ENCODE assay signal across 10 cellular contexts in the genomic region with DNA sequence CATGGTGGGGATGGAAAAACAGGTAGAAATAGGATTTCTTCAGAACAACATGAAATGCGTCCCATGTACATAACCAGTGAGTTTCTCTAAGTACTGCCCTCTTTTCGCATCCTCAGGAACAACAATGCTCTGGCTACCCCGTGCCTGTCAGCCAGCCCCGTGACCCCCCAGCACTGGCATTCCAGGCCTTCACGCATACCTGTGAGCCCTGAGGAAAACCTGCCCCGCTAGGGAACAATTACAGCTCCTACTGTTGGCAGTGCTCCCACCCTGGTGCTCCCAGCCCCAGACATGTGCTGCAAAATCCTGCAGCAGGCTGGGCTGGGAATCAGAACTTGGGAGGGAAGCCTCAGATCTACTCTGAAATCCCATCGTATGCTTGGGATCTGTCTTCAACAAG. TPM values are rescaled to one million over a fixed set of nuclear protein-coding genes. Genes with fewer than 3 reads are reported as not detected.
DNase-seq lines count a peak whose midpoint lies in the region; ATAC-seq, FAIRE-seq and TF ChIP-seq lines count a peak whose summit lies in the region.
"Had no signal": no experiment of that assay in that cellular context is flagged by ENCODE, and none has a peak within 500 bp of the region (broad histone marks: within the 10 kb centered on the region; RNA-seq: fewer than 3 reads in every experiment).

No MANE protein-coding gene starts in this region.

- no peak for FAIRE-seq in A549 (lab: Jason Lieb, UNC)

- no peak for TF ChIP-seq POLR2A in A549 (IDR thresholded peaks at IDR 0.05; ENCODE audit: low read length)

- H3K27me3 ChIP-seq in MG63, result no peaks in the 10 kb centered on the region

- no peaks in the 10 kb centered on the region for H3K9me3 Mint-ChIP-seq in chondrocyte (ENCODE audit: low read depth)
- no peaks in the 10 kb centered on the region for H3K9me3 Mint-ChIP-seq in naive B cell

- H3K27ac ChIP-seq in A549, result peak overlapping the region; percentile 92 to 99

- H3K4me3 Mint-ChIP-seq in chondrocyte (ENCODE audit: unreplicated experiment) (peak overlapping the region; percentile 88), naive B cell (peak overlapping the region in 2 of 8 donors; percentile 2 to 65)

- 48% methylated on average over 4 of the region's 7 CpGs for WGBS in A549 (ENCODE audit: missing lambda C conversion rate)

- no peak for DNase-seq in A549 (ENCODE audit: low read depth in 1 of 2, low spot score in 1 of 2)
- DNase-seq in Jurkat, Clone E6-1 (ENCODE audit: low read depth, low spot score), result no peak
- peak; percentile 68 for DNase-seq in chondrocyte (ENCODE audit: low spot score)
- DNase-seq in naive B cell, result no peak
- DNase-seq in MG63, result no peak
- DNase-seq in NCI-H1417 (lab: John Stamatoyannopoulos, UW), result no peak
- DNase-seq in NCI-H748 (lab: John Stamatoyannopoulos, UW; ENCODE audit: unreplicated experiment), result no peak
- DNase-seq: DMS 273 treated with DMSO at 0.1 percent for 48 hours; stimulated activated CD4-positive, alpha-beta T cell treated with anti-CD3 and anti-CD28 coated beads, Interleukin-4, amount 100 ng/mL, for 1 hour had no signal

- TF ChIP-seq RAD21 in A549 (conservative IDR thresholded peaks at IDR 0.05 in 1 of 2, IDR thresholded peaks at IDR 0.05 in 1 of 2), result no peak

- TF ChIP-seq EP300 in A549 (IDR thresholded peaks at IDR 0.05), result no peak

- H3K27ac Mint-ChIP-seq in chondrocyte (ENCODE audit: unreplicated experiment) (peak overlapping the region; percentile 92), naive B cell (peak overlapping the region; percentile 94 to 99 (median 98))

- H3K4me3 ChIP-seq in A549, result peak overlapping the region; percentile 80
- H3K4me3 ChIP-seq in Jurkat, Clone E6-1 (ENCODE audit: low read length), result peak overlapping the region; percentile 34
- H3K4me3 ChIP-seq in MG63, result no peak overlapping the region

- H3K36me3 ChIP-seq in MG63, result peaks cover 66% of the 10 kb centered on the region

- TF ChIP-seq CTCF in A549 (IDR thresholded peaks at IDR 0.05) (no peak), chondrocyte (IDR thresholded peaks at IDR 0.05) (no peak)

- H3K4me1 Mint-ChIP-seq in chondrocyte (ENCODE audit: low read depth) (peaks cover 97% of the 10 kb centered on the region), naive B cell (peaks cover 26 to 73% (median 37%) of the 10 kb centered on the region in 3 donors)

- H3K9me3 ChIP-seq in A549 (no peaks in the 10 kb centered on the region), MG63 (no peaks in the 10 kb centered on the region)

- ATAC-seq in A549 (no peak), naive B cell (ENCODE audit: low read depth in 2 of 2) (no peak), GM18520 (IDR thresholded peaks at IDR 0.05; ENCODE audit: unreplicated experiment) (no peak)

- CTCF ChIA-PET in A549 (lab: Yijun Ruan, JAX), result interaction anchor here (0.9 to 1.2 kb wide), 3 partner anchors 12 to 100 kb away, joined by 3 to 4 read pairs (median 4); no protein-coding TSS in a partner anchor

- POLR2A ChIA-PET in A549 (lab: Yijun Ruan, JAX), result interaction anchor here (0.8 to 1.2 kb wide), 2 partner anchors 11 to 56 kb away, joined by 5 to 6 read pairs; no protein-coding TSS in a partner anchor

- H3K27me3 Mint-ChIP-seq in chondrocyte (ENCODE audit: low read depth), result no peaks in the 10 kb centered on the region
- H3K27me3 Mint-ChIP-seq in naive B cell, result no peaks in the 10 kb centered on the region

- H3K36me3 Mint-ChIP-seq in chondrocyte (ENCODE audit: low read depth) (peaks cover 39% of the 10 kb centered on the region), naive B cell (no peaks in the 10 kb centered on the region)

- peaks cover 96% of the 10 kb centered on the region for H3K4me1 ChIP-seq in A549

- peak overlapping the region; percentile 97 for H3K4me2 ChIP-seq in A549

TF ChIP-seq in A549, 52 proteins besides CTCF, POLR2A, EP300 and RAD21:
- TF ChIP-seq BHLHE40 (IDR thresholded peaks at IDR 0.05; ENCODE audit: low read depth, low read length) (no peak), EHF (CRISPR knock-in tag; IDR thresholded peaks at IDR 0.05) (no peak), TFCP2L1 (CRISPR knock-in tag; IDR thresholded peaks at IDR 0.05) (no peak), CHD2 (IDR thresholded peaks at IDR 0.05; ENCODE audit: low read length, partially characterized antibody) (no peak), FOSL2 (IDR thresholded peaks at IDR 0.05) (no peak), FOSL2 (CRISPR knock-in tag; IDR thresholded peaks at IDR 0.05) (no peak), NPAS2 (CRISPR knock-in tag; IDR thresholded peaks at IDR 0.05; ENCODE audit: borderline replicate concordance) (no peak), ZSCAN20 (CRISPR knock-in tag; IDR thresholded peaks at IDR 0.05) (no peak), ZFP36 (IDR thresholded peaks at IDR 0.05; ENCODE audit: borderline replicate concordance, partially characterized antibody) (no peak), HOXA7 (CRISPR knock-in tag; IDR thresholded peaks at IDR 0.05) (no peak), RARB (CRISPR knock-in tag; IDR thresholded peaks at IDR 0.05) (no peak), SREBF2 (IDR thresholded peaks at IDR 0.05) (no peak), JUNB (IDR thresholded peaks at IDR 0.05) (no peak), JUN (IDR thresholded peaks at IDR 0.05) (no peak)
- TF ChIP-seq, protein P1, sequence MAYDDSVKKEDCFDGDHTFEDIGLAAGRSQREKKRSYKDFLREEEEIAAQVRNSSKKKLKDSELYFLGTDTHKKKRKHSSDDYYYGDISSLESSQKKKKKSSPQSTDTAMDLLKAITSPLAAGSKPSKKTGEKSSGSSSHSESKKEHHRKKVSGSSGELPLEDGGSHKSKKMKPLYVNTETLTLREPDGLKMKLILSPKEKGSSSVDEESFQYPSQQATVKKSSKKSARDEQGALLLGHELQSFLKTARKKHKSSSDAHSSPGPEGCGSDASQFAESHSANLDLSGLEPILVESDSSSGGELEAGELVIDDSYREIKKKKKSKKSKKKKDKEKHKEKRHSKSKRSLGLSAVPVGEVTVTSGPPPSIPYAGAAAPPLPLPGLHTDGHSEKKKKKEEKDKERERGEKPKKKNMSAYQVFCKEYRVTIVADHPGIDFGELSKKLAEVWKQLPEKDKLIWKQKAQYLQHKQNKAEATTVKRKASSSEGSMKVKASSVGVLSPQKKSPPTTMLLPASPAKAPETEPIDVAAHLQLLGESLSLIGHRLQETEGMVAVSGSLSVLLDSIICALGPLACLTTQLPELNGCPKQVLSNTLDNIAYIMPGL (CRISPR knock-in tag; IDR thresholded peaks at IDR 0.05; ENCODE audit: borderline replicate concordance), result no peak
- TF ChIP-seq, protein P2, sequence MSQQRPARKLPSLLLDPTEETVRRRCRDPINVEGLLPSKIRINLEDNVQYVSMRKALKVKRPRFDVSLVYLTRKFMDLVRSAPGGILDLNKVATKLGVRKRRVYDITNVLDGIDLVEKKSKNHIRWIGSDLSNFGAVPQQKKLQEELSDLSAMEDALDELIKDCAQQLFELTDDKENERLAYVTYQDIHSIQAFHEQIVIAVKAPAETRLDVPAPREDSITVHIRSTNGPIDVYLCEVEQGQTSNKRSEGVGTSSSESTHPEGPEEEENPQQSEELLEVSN (IDR thresholded peaks at IDR 0.05; ENCODE audit: borderline replicate concordance, low read depth), result no peak
- TF ChIP-seq, protein P3, sequence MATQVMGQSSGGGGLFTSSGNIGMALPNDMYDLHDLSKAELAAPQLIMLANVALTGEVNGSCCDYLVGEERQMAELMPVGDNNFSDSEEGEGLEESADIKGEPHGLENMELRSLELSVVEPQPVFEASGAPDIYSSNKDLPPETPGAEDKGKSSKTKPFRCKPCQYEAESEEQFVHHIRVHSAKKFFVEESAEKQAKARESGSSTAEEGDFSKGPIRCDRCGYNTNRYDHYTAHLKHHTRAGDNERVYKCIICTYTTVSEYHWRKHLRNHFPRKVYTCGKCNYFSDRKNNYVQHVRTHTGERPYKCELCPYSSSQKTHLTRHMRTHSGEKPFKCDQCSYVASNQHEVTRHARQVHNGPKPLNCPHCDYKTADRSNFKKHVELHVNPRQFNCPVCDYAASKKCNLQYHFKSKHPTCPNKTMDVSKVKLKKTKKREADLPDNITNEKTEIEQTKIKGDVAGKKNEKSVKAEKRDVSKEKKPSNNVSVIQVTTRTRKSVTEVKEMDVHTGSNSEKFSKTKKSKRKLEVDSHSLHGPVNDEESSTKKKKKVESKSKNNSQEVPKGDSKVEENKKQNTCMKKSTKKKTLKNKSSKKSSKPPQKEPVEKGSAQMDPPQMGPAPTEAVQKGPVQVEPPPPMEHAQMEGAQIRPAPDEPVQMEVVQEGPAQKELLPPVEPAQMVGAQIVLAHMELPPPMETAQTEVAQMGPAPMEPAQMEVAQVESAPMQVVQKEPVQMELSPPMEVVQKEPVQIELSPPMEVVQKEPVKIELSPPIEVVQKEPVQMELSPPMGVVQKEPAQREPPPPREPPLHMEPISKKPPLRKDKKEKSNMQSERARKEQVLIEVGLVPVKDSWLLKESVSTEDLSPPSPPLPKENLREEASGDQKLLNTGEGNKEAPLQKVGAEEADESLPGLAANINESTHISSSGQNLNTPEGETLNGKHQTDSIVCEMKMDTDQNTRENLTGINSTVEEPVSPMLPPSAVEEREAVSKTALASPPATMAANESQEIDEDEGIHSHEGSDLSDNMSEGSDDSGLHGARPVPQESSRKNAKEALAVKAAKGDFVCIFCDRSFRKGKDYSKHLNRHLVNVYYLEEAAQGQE (IDR thresholded peaks at IDR 0.05), result no peak

RNA-seq across cellular contexts. Expression of a gene that starts 9.1 kb away (rescaled TPM):
- polyA plus RNA-seq in A549 (2011; rRNA removed) (18.9 and 19.9 TPM in 2 replicates), A549 (2017; fragmentation: RNase III; extraction: RNeasy Plus Mini Kit Qiagen cat#74134 plus additional on column Dnase treatment) (26.9 to 29.1 TPM (median 29.0 TPM) in 3 replicates), naive B cell (ENCODE audit: low read depth in 6 of 6) (1 to 10 TPM in 5 of 6 donors, under 1 TPM in 1; 0.47 to 3.7 (median 1.6) TPM)
- polyA plus RNA-seq in A549 (2012; cell fraction: cytosol; rRNA removed), result 38.2 and 48.5 TPM in 2 replicates
- polyA plus RNA-seq in A549 (2012; cell fraction: nucleus; rRNA removed), result 76.0 and 84.4 TPM in 2 replicates
- 51.4 and 52.2 TPM in 2 replicates for polyA minus RNA-seq in A549 (2011; rRNA and poly(A)+ RNA removed)
- not detected for polyA plus RNA-seq in Jurkat, Clone E6-1 (2012; ENCODE audit: insufficient read depth, insufficient read length)
- total RNA-seq in chondrocyte, result 61.2 to 99.9 TPM (median 70.1 TPM) in 3 replicates
- 13.4 and 29.3 TPM in 2 replicates for total RNA-seq in MG63 (2014; rRNA removed; shearing (Covaris generic); ENCODE audit: low replicate concordance)
